ENCODE assay signal across 1 cellular context in the genomic region with DNA sequence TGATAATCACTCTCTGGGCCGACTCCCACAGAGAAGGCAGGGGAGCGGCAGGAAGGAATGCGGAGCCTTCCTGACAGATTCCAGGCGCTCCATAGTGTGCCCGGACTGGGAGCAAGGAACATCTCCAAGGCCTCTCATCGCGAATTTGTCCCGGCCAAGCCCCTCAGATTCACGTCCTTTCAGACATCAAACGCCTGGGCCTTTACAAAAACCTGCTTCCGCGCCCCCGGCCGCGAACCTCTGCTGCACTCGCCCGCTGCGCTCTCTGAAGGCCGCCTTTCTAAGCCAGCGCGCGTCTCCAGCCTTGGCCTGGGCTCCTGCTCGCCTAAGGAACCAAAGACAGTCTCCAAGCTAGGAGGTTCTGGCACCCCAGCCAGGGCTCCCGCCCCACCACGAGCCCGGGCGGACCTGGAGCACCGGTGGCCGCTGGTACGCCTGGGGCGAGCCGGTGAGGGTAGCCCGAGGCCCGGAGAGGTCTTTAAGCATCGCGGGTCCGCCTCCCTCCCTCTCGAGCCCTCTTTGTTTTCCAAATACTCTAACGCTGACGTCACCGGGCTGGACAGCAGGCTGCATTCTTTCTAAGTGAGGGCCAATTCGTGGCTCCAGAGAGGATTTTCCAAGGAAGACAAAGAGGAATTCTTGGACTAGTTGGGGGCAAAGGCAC.
A peak's percentile ranks its signal among the peaks of the same experiment; 100 is the strongest.
TF ChIP-seq lines count a peak whose summit lies in the region.

No MANE protein-coding gene starts in this region.

TF ChIP-seq in liver, 16 proteins besides CTCF, POLR2A, EP300 and RAD21 (continued from another document):
- peak; percentile 95 for TF ChIP-seq REST (IDR thresholded peaks at IDR 0.05)
- TF ChIP-seq FOXA1 (IDR thresholded peaks at IDR 0.05): no peak
- no peak for TF ChIP-seq NR2F2 (IDR thresholded peaks at IDR 0.05)
- peak in 1 of 2 donors; percentile 5 for TF ChIP-seq HNF4A (conservative IDR thresholded peaks at IDR 0.05)
TF ChIP-seq in liver: peak in this region for 3.
